ENCODE assay signal across 19 cellular contexts in the genomic region with DNA sequence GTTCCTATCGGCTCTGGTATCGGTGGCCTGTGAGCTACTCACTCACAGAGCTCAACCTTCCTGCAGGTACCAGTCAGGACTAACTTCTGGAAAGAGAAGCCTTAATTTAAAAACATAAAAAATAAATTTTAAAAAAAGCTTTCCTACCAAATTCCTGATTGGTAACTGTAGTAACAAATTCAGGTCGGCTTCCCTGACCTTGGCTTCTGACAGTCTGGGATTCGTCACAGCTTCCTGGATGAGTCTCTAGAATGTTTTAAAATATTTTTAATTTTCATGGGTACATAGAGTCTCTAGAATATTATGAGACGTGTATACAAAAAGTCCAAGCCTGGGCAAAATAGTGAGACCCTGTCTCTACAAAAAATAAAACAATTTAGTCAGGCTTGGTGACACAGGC. TPM values are rescaled to one million over a fixed set of nuclear protein-coding genes. Genes with fewer than 3 reads are reported as not detected.
DNase-seq lines count a peak whose midpoint lies in the region; ATAC-seq, FAIRE-seq and TF ChIP-seq lines count a peak whose summit lies in the region.
"Had no signal": no experiment of that assay in that cellular context is flagged by ENCODE, and none has a peak within 500 bp of the region (broad histone marks: within the 10 kb centered on the region; RNA-seq: fewer than 3 reads in every experiment).

No MANE protein-coding gene starts in this region.

- H3K79me1 ChIP-seq in H1 (ENCODE audit: low read depth, low read length) = no peaks in the 10 kb centered on the region

- H2BK120ac ChIP-seq in H1 (replicated peaks; ENCODE audit: low read depth, low read length) = no peak overlapping the region

- FAIRE-seq in H1 (lab: Jason Lieb, UNC) = no peak

- H3K4me1 ChIP-seq in H1 (replicated peaks in 1 of 4; ENCODE audit: control insufficient read depth in 3 of 4, insufficient read depth in 4 of 4, low read length in 3 of 4) = peaks cover 5 to 21% (median 13%) of the 10 kb centered on the region in 4 experiments
- H3K4me1 ChIP-seq: Peyer's patch had no signal

- no peak overlapping the region for H2BK5ac ChIP-seq in H1 (ENCODE audit: low read depth, low read length)

- H3K23ac ChIP-seq in H1 (ENCODE audit: insufficient read length) = no peak overlapping the region

- no peak overlapping the region for H2AFZ ChIP-seq in H1 (ENCODE audit: low read length)

- no peak overlapping the region for H3K4me3 Mint-ChIP-seq in activated CD8-positive, alpha-beta T cell treated with anti-CD3 and anti-CD28 coated beads, Interleukin-2, amount 10 ng/mL, durations not matched to agents 7 days and 5 days
- H3K4me3 Mint-ChIP-seq: CD8-positive, alpha-beta T cell had no signal

- H3K36me3 Mint-ChIP-seq in activated CD8-positive, alpha-beta T cell treated with anti-CD3 and anti-CD28 coated beads, Interleukin-2, amount 10 ng/mL, durations not matched to agents 7 days and 5 days (ENCODE audit: low read depth) = no peaks in the 10 kb centered on the region
- H3K36me3 Mint-ChIP-seq: CD8-positive, alpha-beta T cell had no signal

- POLR2A ChIA-PET in H1 (lab: Charles Lee; ENCODE audit: partially characterized antibody) = no interaction called here
- POLR2A ChIA-PET in activated CD8-positive, alpha-beta T cell treated with anti-CD3 and anti-CD28 coated beads, Interleukin-2, amount 10 ng/mL, durations not matched to agents 7 days and 5 days (lab: Charles Lee) = no interaction called here

- H3K27ac Mint-ChIP-seq in activated CD8-positive, alpha-beta T cell treated with anti-CD3 and anti-CD28 coated beads, Interleukin-2, amount 10 ng/mL, durations not matched to agents 7 days and 5 days = no peak overlapping the region
- H3K27ac Mint-ChIP-seq: CD8-positive, alpha-beta T cell had no signal

- no peak overlapping the region for H3K4me2 ChIP-seq in H1 (ENCODE audit: insufficient read depth in 1 of 2, low read depth in 2 of 2, low read length in 2 of 2)

- no peak overlapping the region for H3K14ac ChIP-seq in H1 (ENCODE audit: insufficient read length)

- no peak overlapping the region for H3K4me3 ChIP-seq in H1 (ENCODE audit: extremely low read depth in 1 of 4, insufficient read depth in 2 of 4, low read depth in 3 of 4, low read length in 4 of 4)
- H3K4me3 ChIP-seq: Peyer's patch had no signal

- H4K8ac ChIP-seq in H1 (ENCODE audit: extremely low read depth, insufficient read depth, low read length) = no peak overlapping the region

- no peak overlapping the region for H2BK15ac ChIP-seq in H1 (ENCODE audit: low read length)

- TF ChIP-seq RAD21 in H1 (IDR thresholded peaks at IDR 0.05 in 1 of 2, conservative IDR thresholded peaks at IDR 0.05 in 1 of 2; ENCODE audit: low read depth in 2 of 2, low read length in 2 of 2) = no peak

- WGBS in H1 (ENCODE audit: extremely low coverage in 1 of 2, insufficient coverage in 1 of 2, insufficient read length in 1 of 2, insufficient replicate concordance in 2 of 2, low coverage in 1 of 2, low lambda C conversion rate in 2 of 2, missing lambda C conversion rate in 1 of 2), 2 experiments = 86% methylated on average over 5 of the region's 5 CpGs; no CpG with 5 or more reads in 1 of the 2 experiments

- H3K23me2 ChIP-seq in H1 (ENCODE audit: low read depth, low read length) = no peaks in the 10 kb centered on the region; the same call in 1 of the 2 replicates

- H3K56ac ChIP-seq in H1 (replicated peaks; ENCODE audit: insufficient read length, low read depth, low read length) = no peak overlapping the region

- H4K20me1 ChIP-seq in H1 (replicated peaks in 1 of 2; ENCODE audit: control insufficient read depth in 1 of 2, insufficient read depth in 2 of 2, low read length in 2 of 2) = no peaks in the 10 kb centered on the region

- no peaks in the 10 kb centered on the region for H3K9me3 Mint-ChIP-seq in activated CD8-positive, alpha-beta T cell treated with anti-CD3 and anti-CD28 coated beads, Interleukin-2, amount 10 ng/mL, durations not matched to agents 7 days and 5 days (ENCODE audit: insufficient read depth)

- H3K18ac ChIP-seq in H1 (ENCODE audit: extremely low read depth, low read length) = no peak overlapping the region

- ATAC-seq in activated CD8-positive, alpha-beta T cell treated with anti-CD3 and anti-CD28 coated beads, Interleukin-2, amount 10 ng/mL, durations not matched to agents 7 days and 5 days = no peak
- ATAC-seq: CD8-positive, alpha-beta T cell; HCT116; SK-N-SH treated with all-trans-retinoic acid at 6 μM for 48 hours had no signal

- H3K79me2 ChIP-seq in H1 (ENCODE audit: control insufficient read depth in 1 of 2, insufficient read depth in 2 of 2, low read length in 2 of 2) = no peaks in the 10 kb centered on the region

- no peaks in the 10 kb centered on the region for H3K4me1 Mint-ChIP-seq in activated CD8-positive, alpha-beta T cell treated with anti-CD3 and anti-CD28 coated beads, Interleukin-2, amount 10 ng/mL, durations not matched to agents 7 days and 5 days (ENCODE audit: low read depth)

- H2BK20ac ChIP-seq in H1 (ENCODE audit: low read length) = no peak overlapping the region

- no peaks in the 10 kb centered on the region for H3K36me3 ChIP-seq in H1 (ENCODE audit: control insufficient read depth in 2 of 4, insufficient read depth in 4 of 4, low read length in 3 of 4)
- H3K36me3 ChIP-seq: Peyer's patch had no signal

- no peak overlapping the region for H3K9ac ChIP-seq in H1 (replicated peaks in 1 of 4; ENCODE audit: extremely low read depth in 1 of 4, low read depth in 3 of 4, low read length in 3 of 4)

- 0 out of 2 replicates have a peak overlapping the region, but pooled peaks have one; percentile 82 for H2AK5ac ChIP-seq in H1 (ENCODE audit: low read depth, low read length)

- no peak for TF ChIP-seq POLR2A in H1 (IDR thresholded peaks at IDR 0.05; ENCODE audit: control extremely low read depth in 1 of 2, low read depth in 2 of 2, low read length in 2 of 2)

- no peak overlapping the region for H3K4ac ChIP-seq in H1 (replicated peaks; ENCODE audit: insufficient read length, low read depth, low read length)

- TF ChIP-seq CTCF in H1 (IDR thresholded peaks at IDR 0.05; ENCODE audit: control extremely low read depth in 1 of 3, insufficient read depth in 1 of 3, low read depth in 1 of 3, low read length in 3 of 3) = no peak

- no peaks in the 10 kb centered on the region for H3K27me3 ChIP-seq in H1 (replicated peaks in 1 of 4; ENCODE audit: control insufficient read depth in 3 of 4, extremely low read depth in 1 of 4, insufficient read depth in 3 of 4, low read length in 3 of 4)
- H3K27me3 ChIP-seq: Peyer's patch had no signal

- H3K9me3 ChIP-seq in H1 (ENCODE audit: insufficient read depth in 2 of 2, low read depth in 1 of 2, low read length in 1 of 2) = no peaks in the 10 kb centered on the region
- H3K9me3 ChIP-seq: Peyer's patch had no signal

- H3K27ac ChIP-seq in H1 (ENCODE audit: low read depth, low read length) = no peak overlapping the region
- H3K27ac ChIP-seq: Peyer's patch had no signal

- no peak overlapping the region for H4K91ac ChIP-seq in H1 (replicated peaks; ENCODE audit: insufficient read length, low read length)

- DNase-seq in NCI-H345 treated with DMSO at 0.1 percent for 48 hours (lab: John Stamatoyannopoulos, UW; ENCODE audit: unreplicated experiment) (peak; percentile 72), NCI-H345 (lab: John Stamatoyannopoulos, UW) (no peak), H1 (ENCODE audit: low read depth in 1 of 2, low spot score in 2 of 2) (no peak), hepatic stellate cell (ENCODE audit: low spot score) (peak; percentile 57), GOT3 (lab: John Stamatoyannopoulos, UW) (no peak), NCI-H146 (lab: John Stamatoyannopoulos, UW) (no peak), pons (ENCODE audit: low spot score) (no peak)
- no peak for DNase-seq in activated CD8-positive, alpha-beta T cell treated with anti-CD3 and anti-CD28 coated beads, Interleukin-2, amount 10 ng/mL, durations not matched to agents 7 days and 5 days
- DNase-seq: AML-193; C1 segment of cervical spinal cord; CD8-positive, alpha-beta T cell; EL; NCI-H2107; NCI-H2227 treated with DMSO at 0.1 percent for 48 hours; NCI-H524 treated with DMSO at 0.1 percent for 48 hours; NCI-H82; Peyer's patch had no signal

- no peak for TF ChIP-seq EP300 in H1 (IDR thresholded peaks at IDR 0.05; ENCODE audit: borderline replicate concordance in 1 of 2, low read depth in 2 of 2, low read length in 2 of 2)

- CTCF ChIA-PET in H1 (lab: Charles Lee; ENCODE audit: partially characterized antibody) = interaction anchor here (0.6 to 4.5 kb wide), 6 partner anchors 13 to 858 kb away, joined by 3 to 31 read pairs (median 5); no protein-coding TSS in a partner anchor
- CTCF ChIA-PET in activated CD8-positive, alpha-beta T cell treated with anti-CD3 and anti-CD28 coated beads, Interleukin-2, amount 10 ng/mL, durations not matched to agents 7 days and 5 days (lab: Charles Lee) = interaction anchor here (2.1 kb wide), 1 partner anchor 322 kb away, joined by 5 read pairs; no protein-coding TSS in a partner anchor

- H2BK12ac ChIP-seq in H1 (ENCODE audit: low read depth, low read length) = no peak overlapping the region

- H4K5ac ChIP-seq in H1 (ENCODE audit: insufficient read length, low read depth, low read length) = no peak overlapping the region

- peaks cover 2% of the 10 kb centered on the region for H3K27me3 Mint-ChIP-seq in activated CD8-positive, alpha-beta T cell treated with anti-CD3 and anti-CD28 coated beads, Interleukin-2, amount 10 ng/mL, durations not matched to agents 7 days and 5 days (ENCODE audit: low read depth)

RNA-seq across cellular contexts. Expression of gene MTCL1, which starts 45.0 kb away (rescaled TPM):
- total RNA-seq in H1 (2021; fragmentation: NEBNext Ultra II Directional; extraction: Animal tissue kit (Norgen Biotek cat#: 25700)) = 60.8 and 62.0 TPM in 2 replicates
- 16.6 and 19.8 TPM in 2 replicates for polyA plus RNA-seq in H1 (2011; rRNA removed)
- polyA plus RNA-seq in H1 (2011; cell fraction: cytosol; rRNA removed) = 18.3 TPM
- polyA plus RNA-seq in H1 (2011; cell fraction: nucleus; rRNA removed) = 55.0 TPM
- polyA plus RNA-seq in H1 (2012, experiment 1 of 2) = 28.3 to 36.5 TPM (median 32.7 TPM) in 4 replicates
- 8.4 TPM for polyA plus RNA-seq in H1 (2012, experiment 2 of 2)
- polyA plus RNA-seq in H1 (2013, experiment 1 of 2) = 18.5 TPM
- polyA plus RNA-seq in H1 (2013, experiment 2 of 2) = 19.1 TPM
- polyA minus RNA-seq in H1 (2011; rRNA and poly(A)+ RNA removed) = 31.5 and 34.8 TPM in 2 replicates
- 29.1 TPM for polyA minus RNA-seq in H1 (2011; cell fraction: cytosol; rRNA and poly(A)+ RNA removed)
- 75.2 TPM for polyA minus RNA-seq in H1 (2011; cell fraction: nucleus; rRNA and poly(A)+ RNA removed)
- total RNA-seq in activated CD8-positive, alpha-beta T cell treated with anti-CD3 and anti-CD28 coated beads, Interleukin-2, amount 10 ng/mL, durations not matched to agents 7 days and 5 days = 1 to 10 TPM; 1.6 to 1.7 TPM

RNA-seq across cellular contexts. Expression of gene RAB12, which starts 51.1 kb away (rescaled TPM):
- total RNA-seq in H1 (2021; fragmentation: NEBNext Ultra II Directional; extraction: Animal tissue kit (Norgen Biotek cat#: 25700)) = 42.1 and 45.9 TPM in 2 replicates
- polyA plus RNA-seq in H1 (2011; rRNA removed) = 11.6 and 19.7 TPM in 2 replicates
- 25.6 TPM for polyA plus RNA-seq in H1 (2011; cell fraction: cytosol; rRNA removed)
- polyA plus RNA-seq in H1 (2011; cell fraction: nucleus; rRNA removed) = 14.5 TPM
- 26.6 to 45.7 TPM (median 29.0 TPM) in 4 replicates for polyA plus RNA-seq in H1 (2012, experiment 1 of 2)
- 12.6 TPM for polyA plus RNA-seq in H1 (2012, experiment 2 of 2)
- polyA plus RNA-seq in H1 (2013, experiment 1 of 2) = 41.6 TPM
- 35.7 TPM for polyA plus RNA-seq in H1 (2013, experiment 2 of 2)
- polyA minus RNA-seq in H1 (2011; rRNA and poly(A)+ RNA removed) = 14.5 and 18.1 TPM in 2 replicates
- 22.2 TPM for polyA minus RNA-seq in H1 (2011; cell fraction: cytosol; rRNA and poly(A)+ RNA removed)
- 37.2 TPM for polyA minus RNA-seq in H1 (2011; cell fraction: nucleus; rRNA and poly(A)+ RNA removed)
- total RNA-seq in activated CD8-positive, alpha-beta T cell treated with anti-CD3 and anti-CD28 coated beads, Interleukin-2, amount 10 ng/mL, durations not matched to agents 7 days and 5 days = 10 to 100 TPM; 14.5 to 15.2 TPM

Comparison
In these comparisons a context has a peak if more than half of its experiments do, and no peak if none do; other contexts are left out.
1. DNase-seq: peak in NCI-H345 treated with DMSO at 0.1 percent for 48 hours (single experiment) and hepatic stellate cell (single experiment); none in NCI-H345 (single experiment), H1 (0 of 2), GOT3 (single experiment), NCI-H146 (single experiment), activated CD8-positive, alpha-beta T cell treated with anti-CD3 and anti-CD28 coated beads, Interleukin-2, amount 10 ng/mL, durations not matched to agents 7 days and 5 days (single experiment) and pons (single experiment).
2. RNA of gene MTCL1, which starts 45.0 kb away (total RNA-seq): 60.8 to 62.0 TPM in H1; 1.6 to 1.7 TPM in activated CD8-positive, alpha-beta T cell treated with anti-CD3 and anti-CD28 coated beads, Interleukin-2, amount 10 ng/mL, durations not matched to agents 7 days and 5 days; every median in the first group is over 10 times any median in the second.